ENCODE assay signal across 23 cellular contexts in genomic region chr14:76169776-76170175, GRCh38. TPM values are rescaled to one million over a fixed set of nuclear protein-coding genes. Genes with fewer than 3 reads are reported as not detected.
DNase-seq lines count a peak whose midpoint lies in the region; ATAC-seq and TF ChIP-seq lines count a peak whose summit lies in the region.
"Had no signal": no experiment of that assay in that cellular context is flagged by ENCODE, and none has a peak within 500 bp of the region (broad histone marks: within the 10 kb centered on the region; RNA-seq: fewer than 3 reads in every experiment).

No MANE protein-coding gene starts in this region.

- H2BK15ac ChIP-seq in H9 (ENCODE audit: low read depth, low read length), result no peak overlapping the region

- no peak overlapping the region for H3T11ph ChIP-seq in H9 (ENCODE audit: low read length)

- H2BK120ac ChIP-seq in trophoblast cell (ENCODE audit: insufficient read depth, low read length, poor library complexity) (no peak overlapping the region), H9 (ENCODE audit: low read depth, low read length, poor library complexity, severe bottlenecking) (no peak overlapping the region)

- peak overlapping the region; percentile 14 for H3K27ac ChIP-seq in foreskin keratinocyte
- H3K27ac ChIP-seq in trophoblast cell (ENCODE audit: low read depth, low read length), result no peak overlapping the region
- no peak overlapping the region for H3K27ac ChIP-seq in left ventricle myocardium inferior (replicated peaks)
- no peak overlapping the region for H3K27ac ChIP-seq in H9 (ENCODE audit: insufficient read length, low read depth, low read length)
- H3K27ac ChIP-seq: 22Rv1, SJCRH30 had no signal

- H3K4me1 ChIP-seq in foreskin keratinocyte (peaks cover 6% of the 10 kb centered on the region), trophoblast cell (ENCODE audit: control insufficient read depth in 1 of 2, insufficient read depth in 2 of 2, low read length in 2 of 2) (no peaks in the 10 kb centered on the region), left ventricle myocardium inferior (peaks cover 2% of the 10 kb centered on the region), H9 (ENCODE audit: insufficient read depth, low read length) (no peaks in the 10 kb centered on the region)
- H3K4me1 ChIP-seq: BE2C had no signal

- no peak overlapping the region for H3K4me3 Mint-ChIP-seq in WTC11
- H3K4me3 Mint-ChIP-seq in H9, result no peak overlapping the region
- H3K4me3 Mint-ChIP-seq: CD14-positive monocyte; CD8-positive, alpha-beta memory T cell had no signal

- intact Hi-C loops in left ventricle myocardium inferior (cut with micrococcal nuclease), result no loop called here

- no peak overlapping the region for H4K8ac ChIP-seq in trophoblast cell (ENCODE audit: low read depth, low read length)
- no peak overlapping the region for H4K8ac ChIP-seq in H9 (replicated peaks; ENCODE audit: insufficient read length, low read depth, low read length)

- H3K4ac ChIP-seq in trophoblast cell (ENCODE audit: low read depth, low read length) (peak overlapping the region; percentile 55), H9 (ENCODE audit: low read depth, low read length) (no peak overlapping the region)

- H3K9me3 Mint-ChIP-seq in WTC11 (no peaks in the 10 kb centered on the region), H9 (no peaks in the 10 kb centered on the region)
- H3K9me3 Mint-ChIP-seq: CD14-positive monocyte; CD8-positive, alpha-beta memory T cell had no signal

- H2AFZ ChIP-seq in trophoblast cell (ENCODE audit: insufficient read depth, low read length, poor library complexity) (no peak overlapping the region), H9 (ENCODE audit: low read length) (no peak overlapping the region)

- H3K79me1 ChIP-seq in trophoblast cell (ENCODE audit: low read length), result no peaks in the 10 kb centered on the region
- H3K79me1 ChIP-seq in H9 (ENCODE audit: insufficient read depth, low read depth, low read length, poor library complexity, severe bottlenecking), result peaks cover 6% of the 10 kb centered on the region

- H2BK5ac ChIP-seq in trophoblast cell (ENCODE audit: low read depth, low read length, poor library complexity), result no peak overlapping the region
- no peak overlapping the region for H2BK5ac ChIP-seq in H9 (ENCODE audit: insufficient read length, low read length)

- no peaks in the 10 kb centered on the region for H3K23me2 ChIP-seq in H9 (ENCODE audit: insufficient read length, low read depth, low read length, poor library complexity, severe bottlenecking)

- H3K36me3 Mint-ChIP-seq in WTC11, result peaks cover 44% of the 10 kb centered on the region
- H3K36me3 Mint-ChIP-seq in H9 (ENCODE audit: insufficient read depth in 1 of 3, low read depth in 3 of 3), result peaks cover 24 to 58% (median 51%) of the 10 kb centered on the region in 3 experiments; a peak in 6 of 7 replicates

- no peaks in the 10 kb centered on the region for H4K20me1 ChIP-seq in H9 (ENCODE audit: control insufficient read depth, insufficient read depth, insufficient read length)

- H3K4me3 ChIP-seq in trophoblast cell (ENCODE audit: low read depth, low read length), result no peak overlapping the region
- H3K4me3 ChIP-seq in left ventricle myocardium inferior, result no peak overlapping the region
- H3K4me3 ChIP-seq: SJCRH30 had no signal

- H3K27ac Mint-ChIP-seq in WTC11 (peak overlapping the region; percentile 7; the same call in 1 of the 2 replicates), H9 (no peak overlapping the region)
- H3K27ac Mint-ChIP-seq: CD14-positive monocyte had no signal

- POLR2A ChIA-PET in WTC11 (lab: Charles Lee), result no interaction called here

- no peaks in the 10 kb centered on the region for H3K4me1 Mint-ChIP-seq in WTC11
- no peaks in the 10 kb centered on the region for H3K4me1 Mint-ChIP-seq in H9

- H3K14ac ChIP-seq in trophoblast cell (ENCODE audit: low read length) (no peak overlapping the region), H9 (ENCODE audit: insufficient read depth, low read length) (no peak overlapping the region)

- H3K56ac ChIP-seq in H9 (ENCODE audit: insufficient read length, low read depth, low read length), result no peak overlapping the region

- no peak overlapping the region for H2AK5ac ChIP-seq in trophoblast cell (ENCODE audit: low read length)
- H2AK5ac ChIP-seq in H9 (ENCODE audit: insufficient read length, low read length), result no peak overlapping the region

- no CpG with 5 or more reads among the region's 3 CpGs for WGBS in trophoblast cell (ENCODE audit: extremely low coverage, insufficient coverage, insufficient read length)
- WGBS in H9 (ENCODE audit: extremely low coverage, insufficient read length, low lambda C conversion rate), result no CpG with 5 or more reads among the region's 3 CpGs

- CTCF ChIA-PET in WTC11 (lab: Charles Lee), result no interaction called here

- H2BK12ac ChIP-seq in trophoblast cell (ENCODE audit: low read length), result no peak overlapping the region
- no peak overlapping the region for H2BK12ac ChIP-seq in H9 (ENCODE audit: insufficient read length, low read depth, low read length)

- H4K91ac ChIP-seq in trophoblast cell (ENCODE audit: low read depth, low read length) (no peak overlapping the region), H9 (ENCODE audit: insufficient read length, low read depth, low read length) (no peak overlapping the region)

- H3K4me2 ChIP-seq in trophoblast cell (ENCODE audit: low read length), result no peak overlapping the region
- no peak overlapping the region for H3K4me2 ChIP-seq in H9 (ENCODE audit: insufficient read depth, insufficient read length, low read length)

- H2BK20ac ChIP-seq in H9 (ENCODE audit: low read depth, low read length, poor library complexity, severe bottlenecking), result no peak overlapping the region

- H3K9me3 ChIP-seq in trophoblast cell (ENCODE audit: insufficient read depth, low read depth, low read length) (no peaks in the 10 kb centered on the region), left ventricle myocardium inferior (replicated peaks) (no peaks in the 10 kb centered on the region), H9 (ENCODE audit: control insufficient read depth, low read depth, low read length) (no peaks in the 10 kb centered on the region)
- H3K9me3 ChIP-seq: BE2C, SJCRH30 had no signal

- H3K23ac ChIP-seq in trophoblast cell (ENCODE audit: low read length) (no peak overlapping the region), H9 (ENCODE audit: insufficient read length, low read depth, low read length) (no peak overlapping the region)

- ATAC-seq in WTC11, result no peak
- ATAC-seq in foreskin keratinocyte, result peak; percentile 62
- ATAC-seq: SK-N-SH treated with all-trans-retinoic acid at 6 μM for 48 hours had no signal

- H3K18ac ChIP-seq in trophoblast cell (ENCODE audit: low read length) (no peak overlapping the region), H9 (ENCODE audit: insufficient read length, low read depth, low read length) (no peak overlapping the region)

- H4K12ac ChIP-seq in trophoblast cell (ENCODE audit: low read depth, low read length), result no peak overlapping the region

- H4K5ac ChIP-seq in H9 (ENCODE audit: insufficient read length, low read depth, low read length), result no peak overlapping the region

- H3K36me3 ChIP-seq in trophoblast cell (ENCODE audit: control insufficient read depth in 1 of 2, insufficient read depth in 2 of 2, low read length in 2 of 2), result peaks cover 6 to 29% of the 10 kb centered on the region in 2 experiments
- H3K36me3 ChIP-seq in left ventricle myocardium inferior, result peaks cover 68% of the 10 kb centered on the region

- no peak for TF ChIP-seq CTCF in WTC11 (IDR thresholded peaks at IDR 0.05)
- no peak for TF ChIP-seq CTCF in foreskin keratinocyte (conservative IDR thresholded peaks at IDR 0.05)
- no peak for TF ChIP-seq CTCF in left ventricle myocardium inferior (IDR thresholded peaks at IDR 0.05; ENCODE audit: borderline replicate concordance)
- no peak for TF ChIP-seq CTCF in H9 (conservative IDR thresholded peaks at IDR 0.05)

- H3K27me3 Mint-ChIP-seq in WTC11 (ENCODE audit: low read depth) (no peaks in the 10 kb centered on the region), H9 (ENCODE audit: low read depth) (no peaks in the 10 kb centered on the region)
- H3K27me3 Mint-ChIP-seq: CD8-positive, alpha-beta memory T cell had no signal

- H3K79me2 ChIP-seq in trophoblast cell (ENCODE audit: control insufficient read depth, insufficient read depth, low read length, poor library complexity) (no peaks in the 10 kb centered on the region), H9 (ENCODE audit: insufficient read depth, low read length) (peaks cover 3% of the 10 kb centered on the region; the same call in 1 of the 2 replicates)

- no peak overlapping the region for H3K9ac ChIP-seq in trophoblast cell (ENCODE audit: low read length)
- no peak overlapping the region for H3K9ac ChIP-seq in H9 (ENCODE audit: extremely low read depth, insufficient read length, low read length)

- DNase-seq in DMS 273 (lab: John Stamatoyannopoulos, UW; ENCODE audit: unreplicated experiment) (peak; percentile 8), DMS 273 treated with DMSO at 0.1 percent for 48 hours (lab: John Stamatoyannopoulos, UW) (no peak), WTC11 (ENCODE audit: low spot score) (no peak), foreskin keratinocyte (peak; percentile 85 to 93), trophoblast cell (no peak), left ventricle myocardium inferior (no peak), H9 (no peak), SIG-M5 (lab: John Stamatoyannopoulos, UW) (no peak)
- DNase-seq: ACHN; BE2C; CD8-positive, alpha-beta memory T cell; DMS153; DND-41; KBM-7; MM.1S; NCI-H187; NCI-H2081 treated with DMSO at 0.1 percent for 48 hours; NCI-H524; NCI-H748 treated with DMSO at 0.1 percent for 48 hours; SJCRH30 had no signal

- H3K27me3 ChIP-seq in foreskin keratinocyte, result no peaks in the 10 kb centered on the region
- no peaks in the 10 kb centered on the region for H3K27me3 ChIP-seq in trophoblast cell (ENCODE audit: insufficient read depth, low read length)
- H3K27me3 ChIP-seq in left ventricle myocardium inferior (ENCODE audit: low read depth), result no peaks in the 10 kb centered on the region
- no peaks in the 10 kb centered on the region for H3K27me3 ChIP-seq in H9 (ENCODE audit: insufficient read depth, low read length)
- H3K27me3 ChIP-seq: BE2C, SJCRH30 had no signal

TF ChIP-seq in WTC11, 78 proteins besides CTCF, POLR2A, EP300 and RAD21:
- no peak for TF ChIP-seq ZNF121 (CRISPR knock-in tag; IDR thresholded peaks at IDR 0.05)

RNA-seq across cellular contexts. Expression of gene GPATCH2L, which starts 18.1 kb away (rescaled TPM):
- total RNA-seq in WTC11 (2021) (67.2 to 70.6 TPM (median 67.8 TPM) in 3 replicates), foreskin keratinocyte (28.5 and 30.4 TPM in 2 replicates), left ventricle myocardium inferior (26.5 TPM), H9 (2021) (76.7 and 77.2 TPM in 2 replicates)
- polyA plus RNA-seq in foreskin keratinocyte, result 4.4 and 6.1 TPM in 2 replicates
- 14.4 and 15.2 TPM in 2 replicates for polyA plus RNA-seq in trophoblast cell (2013)

Comparison
In these comparisons a context has a peak if more than half of its experiments do, and no peak if none do; other contexts are left out.
1. DNase-seq: peak in DMS 273 (single experiment) and foreskin keratinocyte (2 of 2); none in DMS 273 treated with DMSO at 0.1 percent for 48 hours (single experiment), WTC11 (single experiment), trophoblast cell (0 of 2), left ventricle myocardium inferior (single experiment), H9 (single experiment) and SIG-M5 (single experiment).